ENCODE assay signal across 1 cellular context in the genomic region with DNA sequence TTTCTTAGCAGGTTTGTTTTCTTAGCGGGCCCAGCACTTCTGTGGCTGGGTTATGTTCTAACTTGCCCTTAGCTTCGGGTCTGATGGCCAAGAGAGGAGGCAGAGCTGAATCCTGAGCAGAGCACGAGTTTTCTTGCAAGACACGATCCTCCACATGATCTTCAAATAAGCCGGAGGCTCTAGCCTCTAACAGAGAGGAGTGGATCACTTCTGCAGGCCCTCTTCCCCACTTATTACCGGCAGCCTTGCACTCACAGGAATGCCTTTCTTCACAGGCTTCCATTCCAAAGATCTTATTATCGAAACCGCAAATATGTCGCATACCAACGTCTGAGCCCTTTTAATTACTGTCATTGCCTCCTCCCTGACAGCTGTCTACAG.
TF ChIP-seq lines count a peak whose summit lies in the region.

No MANE protein-coding gene starts in this region.

TF ChIP-seq in H1, 55 proteins besides CTCF, POLR2A, EP300 and RAD21:
- no peak for TF ChIP-seq RBBP5 (IDR thresholded peaks at IDR 0.05; ENCODE audit: borderline replicate concordance, low read depth, low read length)
- no peak for TF ChIP-seq CHD7 (IDR thresholded peaks at IDR 0.05; ENCODE audit: insufficient replicate concordance, low read length)
- no peak for TF ChIP-seq TAF7 (optimal IDR thresholded peaks at IDR 0.05; ENCODE audit: borderline replicate concordance, low read depth, low read length)
- TF ChIP-seq SIX5 (IDR thresholded peaks at IDR 0.05; ENCODE audit: low read depth, low read length): no peak
- no peak for TF ChIP-seq ASH2L (IDR thresholded peaks at IDR 0.05; ENCODE audit: low read length)
- TF ChIP-seq POLR2AphosphoS5 (IDR thresholded peaks at IDR 0.05; ENCODE audit: low read depth, low read length): no peak
- TF ChIP-seq, protein P1, sequence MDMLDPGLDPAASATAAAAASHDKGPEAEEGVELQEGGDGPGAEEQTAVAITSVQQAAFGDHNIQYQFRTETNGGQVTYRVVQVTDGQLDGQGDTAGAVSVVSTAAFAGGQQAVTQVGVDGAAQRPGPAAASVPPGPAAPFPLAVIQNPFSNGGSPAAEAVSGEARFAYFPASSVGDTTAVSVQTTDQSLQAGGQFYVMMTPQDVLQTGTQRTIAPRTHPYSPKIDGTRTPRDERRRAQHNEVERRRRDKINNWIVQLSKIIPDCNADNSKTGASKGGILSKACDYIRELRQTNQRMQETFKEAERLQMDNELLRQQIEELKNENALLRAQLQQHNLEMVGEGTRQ (IDR thresholded peaks at IDR 0.05; ENCODE audit: low read length): no peak
- TF ChIP-seq SRF (IDR thresholded peaks at IDR 0.05; ENCODE audit: low read depth, low read length): no peak
- no peak for TF ChIP-seq SAP30 (IDR thresholded peaks at IDR 0.05; ENCODE audit: insufficient read depth, insufficient replicate concordance, low read length)
